ENCODE assay signal across 1 cellular context in the genomic region with DNA sequence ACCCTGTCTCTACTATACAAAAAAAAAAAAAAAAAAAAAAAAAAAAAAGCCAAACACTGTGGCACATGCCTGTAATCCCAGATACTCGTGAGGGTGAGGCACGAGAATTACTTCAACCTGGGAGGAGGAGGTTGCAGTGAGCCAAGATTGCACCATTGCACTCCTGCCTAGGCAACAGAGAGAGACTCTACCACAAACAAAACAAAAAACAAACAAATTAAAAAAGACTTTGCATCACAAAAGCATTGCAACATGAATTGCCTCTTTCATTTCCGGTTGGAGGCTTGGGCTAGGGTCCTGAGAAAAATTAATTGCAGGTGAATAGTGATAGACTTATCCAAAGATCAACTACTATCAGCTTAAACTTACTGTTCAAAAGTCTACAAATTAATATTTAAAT.
TF ChIP-seq lines count a peak whose summit lies in the region.

No MANE protein-coding gene starts in this region.

TF ChIP-seq in H1, 55 proteins besides CTCF, POLR2A, EP300 and RAD21:
- TF ChIP-seq RNF2 (IDR thresholded peaks at IDR 0.05; ENCODE audit: borderline replicate concordance, low read depth, low read length, missing control alignments, poor library complexity, severe bottlenecking), result no peak
- TF ChIP-seq SP2 (IDR thresholded peaks at IDR 0.05; ENCODE audit: low read length), result no peak
- TF ChIP-seq POU5F1 (IDR thresholded peaks at IDR 0.05; ENCODE audit: low read depth, low read length), result 0 out of 2 replicates have a peak, but pooled peaks have one; percentile 33
- no peak for TF ChIP-seq NANOG (IDR thresholded peaks at IDR 0.05; ENCODE audit: insufficient read depth, low read depth, low read length, poor library complexity, severe bottlenecking)
- no peak for TF ChIP-seq PHF8 (conservative IDR thresholded peaks at IDR 0.05; ENCODE audit: low read depth, low read length)
- TF ChIP-seq SIN3A (conservative IDR thresholded peaks at IDR 0.05 in 1 of 2, IDR thresholded peaks at IDR 0.05 in 1 of 2; ENCODE audit: low read depth in 1 of 2, low read length in 2 of 2), result no peak
- TF ChIP-seq CEBPB (IDR thresholded peaks at IDR 0.05; ENCODE audit: low read depth, low read length), result peak; percentile 62
- TF ChIP-seq SUZ12 (IDR thresholded peaks at IDR 0.05; ENCODE audit: low read length), result no peak
- no peak for TF ChIP-seq NRF1 (IDR thresholded peaks at IDR 0.05; ENCODE audit: low read depth, low read length)
- no peak for TF ChIP-seq POLR2AphosphoS5 (IDR thresholded peaks at IDR 0.05; ENCODE audit: low read depth, low read length)
- TF ChIP-seq, protein P1, sequence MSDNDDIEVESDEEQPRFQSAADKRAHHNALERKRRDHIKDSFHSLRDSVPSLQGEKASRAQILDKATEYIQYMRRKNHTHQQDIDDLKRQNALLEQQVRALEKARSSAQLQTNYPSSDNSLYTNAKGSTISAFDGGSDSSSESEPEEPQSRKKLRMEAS (IDR thresholded peaks at IDR 0.05), result no peak
- no peak for TF ChIP-seq HDAC2 (IDR thresholded peaks at IDR 0.05; ENCODE audit: borderline replicate concordance in 1 of 2, low read depth in 2 of 2, low read length in 2 of 2)
